ENCODE assay signal across 10 cellular contexts in the genomic region with DNA sequence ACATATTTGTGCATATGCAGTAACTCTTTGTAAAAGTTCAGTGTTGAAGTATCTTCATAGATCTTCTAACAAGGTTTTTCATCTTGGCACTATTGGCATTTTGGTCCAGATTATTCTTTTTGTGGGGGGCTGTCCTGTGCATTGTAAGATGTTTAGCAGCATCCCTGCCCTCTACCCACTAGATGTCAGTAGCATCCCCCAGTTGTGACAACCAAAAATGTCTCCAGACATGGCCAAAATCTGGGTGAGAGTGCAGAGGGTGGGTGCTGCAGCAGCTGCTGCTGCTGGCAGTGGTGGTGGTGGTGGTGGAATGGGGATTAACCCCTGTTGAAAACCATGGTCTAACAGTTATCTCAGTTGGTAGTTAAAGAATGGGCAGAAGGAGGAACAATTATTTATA.
A peak's percentile ranks its signal among the peaks of the same experiment; 100 is the strongest.
DNase-seq lines count a peak whose midpoint lies in the region; ATAC-seq and TF ChIP-seq lines count a peak whose summit lies in the region.
"Had no signal": no experiment of that assay in that cellular context is flagged by ENCODE, and none has a peak within 500 bp of the region (broad histone marks: within the 10 kb centered on the region; RNA-seq: fewer than 3 reads in every experiment).

No MANE protein-coding gene starts in this region.

- DNase-seq in GM06990 (ENCODE audit: extremely low read depth, insufficient read length), result no peak
- DNase-seq in HT-29 (ENCODE audit: low spot score), result peak; percentile 39
- peak; percentile 28 for DNase-seq in RKO (ENCODE audit: low spot score)
- peak; percentile 63 for DNase-seq in islet precursor cell
- no peak for DNase-seq in activated gamma-delta T cell (lab: John Stamatoyannopoulos, UW)
- DNase-seq in LoVo (ENCODE audit: low spot score), result no peak
- no peak for DNase-seq in coronary artery (ENCODE audit: low spot score)
- DNase-seq: activated naive CD4-positive, alpha-beta T cell treated with anti-CD3 and anti-CD28 coated beads, Interleukin-2, amount 50 U/mL, for 16 hours had no signal

- H3K27ac ChIP-seq in coronary artery, result no peak overlapping the region
- H3K27ac ChIP-seq: epithelial cell of prostate had no signal

- ATAC-seq in HG03378 (IDR thresholded peaks at IDR 0.05; ENCODE audit: unreplicated experiment), result no peak

- TF ChIP-seq CTCF in GM06990 (IDR thresholded peaks at IDR 0.05; ENCODE audit: insufficient read depth, low read length, poor library complexity, severe bottlenecking) (peak; percentile 63), coronary artery (IDR thresholded peaks at IDR 0.05) (no peak)

- H3K4me3 ChIP-seq in GM06990 (replicated peaks; ENCODE audit: low read depth, low read length), result no peak overlapping the region
- H3K4me3 ChIP-seq in coronary artery, result no peak overlapping the region

- H3K27me3 ChIP-seq in GM06990 (replicated peaks; ENCODE audit: control insufficient read depth, insufficient read depth, low read length), result no peaks in the 10 kb centered on the region

- H3K36me3 ChIP-seq in GM06990 (ENCODE audit: control insufficient read depth, insufficient read depth, low read length), result no peaks in the 10 kb centered on the region

Comparison
In these comparisons a context has a peak if more than half of its experiments do, and no peak if none do; other contexts are left out.
1. DNase-seq: peak in HT-29 (single experiment), RKO (single experiment) and islet precursor cell (single experiment); none in GM06990 (single experiment), activated gamma-delta T cell (single experiment), LoVo (single experiment) and coronary artery (single experiment).